ENCODE assay signal across 10 cellular contexts in the genomic region with DNA sequence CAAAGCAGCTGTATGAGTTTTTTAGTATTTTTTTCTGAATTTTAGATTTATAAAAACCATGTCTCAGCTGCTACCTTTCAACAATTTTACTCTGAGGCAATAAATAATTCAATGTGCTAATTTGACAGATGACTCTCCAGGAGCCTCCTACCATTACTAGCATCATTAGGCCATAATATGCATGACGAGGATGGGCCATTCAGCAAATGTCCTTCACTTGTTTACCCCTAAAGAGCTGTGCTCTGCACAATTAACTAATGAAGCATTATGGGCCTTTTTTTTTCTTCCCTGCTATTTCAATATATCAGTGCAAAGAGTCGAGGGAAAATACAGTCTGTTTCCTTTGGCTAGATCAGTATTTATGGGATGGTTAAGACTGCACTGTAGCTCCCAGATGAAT.
"Had no signal": no experiment of that assay in that cellular context is flagged by ENCODE, and none has a peak within 500 bp of the region (broad histone marks: within the 10 kb centered on the region; RNA-seq: fewer than 3 reads in every experiment).

No MANE protein-coding gene starts in this region.

- ATAC-seq: activated T-cell treated with anti-CD3 and anti-CD28 coated beads, Interleukin-2, amount 50 U/mL, for 4 hours; esophagus mucosa had no signal

- H3K4me1 Mint-ChIP-seq: naive B cell had no signal

- DNase-seq: activated CD4-positive, alpha-beta memory T cell treated with anti-CD3 and anti-CD28 coated beads for 36 hours; activated CD4-positive, alpha-beta T cell treated with anti-CD3 and anti-CD28 coated beads for 1 hour; activated effector memory CD4-positive, alpha-beta T cell treated with anti-CD3 and anti-CD28 coated beads, Interleukin-2, amount 50 U/mL, for 16 hours; activated T-cell treated with anti-CD3 and anti-CD28 coated beads, Interleukin-2, amount 50 U/mL, for 4 hours; dorsolateral prefrontal cortex; naive B cell; stimulated activated CD4-positive, alpha-beta T cell treated with anti-CD3 and anti-CD28 coated beads, Interleukin-4, amount 100 ng/mL, for 4 hours; stomach had no signal

- H3K27me3 Mint-ChIP-seq: activated CD4-positive, alpha-beta memory T cell treated with anti-CD3 and anti-CD28 coated beads for 36 hours; activated naive CD8-positive, alpha-beta T cell; naive B cell had no signal

- H3K27ac Mint-ChIP-seq: activated CD4-positive, alpha-beta memory T cell treated with anti-CD3 and anti-CD28 coated beads for 36 hours; activated naive CD8-positive, alpha-beta T cell; naive B cell had no signal

- H3K36me3 Mint-ChIP-seq: activated CD4-positive, alpha-beta memory T cell treated with anti-CD3 and anti-CD28 coated beads for 36 hours; activated naive CD8-positive, alpha-beta T cell; naive B cell had no signal

- H3K9me3 Mint-ChIP-seq: activated CD4-positive, alpha-beta memory T cell treated with anti-CD3 and anti-CD28 coated beads for 36 hours; activated T-cell treated with anti-CD3 and anti-CD28 coated beads, Interleukin-2, amount 50 U/mL, for 4 hours; naive B cell had no signal

- H3K4me3 Mint-ChIP-seq: activated CD4-positive, alpha-beta memory T cell treated with anti-CD3 and anti-CD28 coated beads for 36 hours; activated naive CD8-positive, alpha-beta T cell; activated T-cell treated with anti-CD3 and anti-CD28 coated beads, Interleukin-2, amount 50 U/mL, for 4 hours; naive B cell had no signal
